19 cellular contexts compared by ENCODE assay signal in genomic region chr1:164473544-164473943, GRCh38.
"Had no signal": no experiment of that assay in that cellular context is flagged by ENCODE, and none has a peak within 500 bp of the region (broad histone marks: within the 10 kb centered on the region; RNA-seq: fewer than 3 reads in every experiment).

No MANE protein-coding gene starts in this region.

- H3K27me3 ChIP-seq: transverse colon had no signal

- FAIRE-seq: kidney had no signal

- H3K4me3 Mint-ChIP-seq: activated naive CD8-positive, alpha-beta T cell; brain; dendritic cell treated with granulocyte-macrophage colony-stimulating factor and Interleukin-4, amounts not matched to agents 40 ng/mL and 50 ng/mL, for 4 days; nephron had no signal

- H3K27ac ChIP-seq: skin epidermis, transverse colon, VCaP had no signal

- H3K36me3 Mint-ChIP-seq: activated naive CD8-positive, alpha-beta T cell; brain had no signal

- H3K4me1 ChIP-seq: transverse colon had no signal

- H3K36me3 ChIP-seq: transverse colon had no signal

- H3K9me3 ChIP-seq: transverse colon had no signal

- ATAC-seq: stimulated activated naive CD8-positive, alpha-beta T cell treated with anti-CD3 and anti-CD28 coated beads, Interleukin-15, Interleukin-2, amounts not matched to agents 100 U/mL and 50 U/mL, for 24 hours had no signal

- H3K27ac Mint-ChIP-seq: activated naive CD8-positive, alpha-beta T cell; brain; dendritic cell treated with granulocyte-macrophage colony-stimulating factor and Interleukin-4, amounts not matched to agents 40 ng/mL and 50 ng/mL, for 4 days; nephron had no signal

- H3K27me3 Mint-ChIP-seq: activated naive CD8-positive, alpha-beta T cell; brain; dendritic cell treated with granulocyte-macrophage colony-stimulating factor and Interleukin-4, amounts not matched to agents 40 ng/mL and 50 ng/mL, for 4 days had no signal

- H3K4me3 ChIP-seq: skin epidermis, transverse colon had no signal

- DNase-seq: activated CD4-positive, alpha-beta T cell treated with anti-CD3 and anti-CD28 coated beads for 1 hour; activated CD4-positive, alpha-beta T cell treated with anti-CD3 and anti-CD28 coated beads, Interleukin-2, amount 50 U/mL, for 4 hours; activated T-cell treated with anti-CD3 and anti-CD28 coated beads, Interleukin-2, amount 50 U/mL, for 1 hour; amygdala; cerebellar nuclear complex; effector memory CD4-positive, alpha-beta T cell; hippocampal formation; kidney; nucleus accumbens; stimulated activated CD4-positive, alpha-beta T cell treated with anti-CD3 and anti-CD28 coated beads, Interleukin-4, amount 100 ng/mL, for 4 hours; stimulated activated CD8-positive, alpha-beta memory T cell treated with anti-CD3 and anti-CD28 coated beads, Interleukin-4, amount 100 ng/mL, for 48 hours; stimulated activated naive CD8-positive, alpha-beta T cell treated with anti-CD3 and anti-CD28 coated beads, Interleukin-15, Interleukin-2, amounts not matched to agents 100 U/mL and 50 U/mL, for 24 hours; transverse colon had no signal

- H3K4me1 Mint-ChIP-seq: brain, nephron had no signal

- H3K9me3 Mint-ChIP-seq: nephron had no signal
